10 cellular contexts compared by ENCODE assay signal in genomic region chr17:79732804-79733691, GRCh38. TPM values are rescaled to one million over a fixed set of nuclear protein-coding genes. Genes with fewer than 3 reads are reported as not detected.
A peak's percentile ranks its signal among the peaks of the same experiment; 100 is the strongest.
DNase-seq lines count a peak whose midpoint lies in the region; ATAC-seq, FAIRE-seq and TF ChIP-seq lines count a peak whose summit lies in the region.
"Had no signal": no experiment of that assay in that cellular context is flagged by ENCODE, and none has a peak within 500 bp of the region (broad histone marks: within the 10 kb centered on the region; RNA-seq: fewer than 3 reads in every experiment).

No MANE protein-coding gene starts in this region.

- TF ChIP-seq RAD21 in GM12878 (IDR thresholded peaks at IDR 0.05; ENCODE audit: insufficient read depth, low read depth, low read length) = no peak

- SMC1A ChIA-PET in GM12878 (lab: Charles Lee; ENCODE audit: uncharacterized antibody, unreplicated experiment) = interaction anchor here (1.1 kb wide), 1 partner anchor 12 kb away, joined by 3 read pairs; no protein-coding TSS in a partner anchor

- no peak overlapping the region for H3K27ac ChIP-seq in CD4-positive, CD25-positive, alpha-beta regulatory T cell (ENCODE audit: insufficient read depth, low read length, poor library complexity, severe bottlenecking)
- H3K27ac ChIP-seq in GM12878 (ENCODE audit: control insufficient read depth, insufficient read depth) (peak overlapping the region; percentile 28), muscle layer of duodenum (ENCODE audit: low read length) (no peak overlapping the region), suprapubic skin (no peak overlapping the region), RWPE1 (no peak overlapping the region)

- H3K27ac Mint-ChIP-seq in CD4-positive, CD25-positive, alpha-beta regulatory T cell = peak overlapping the region in 2 of 3 donors; percentile 84 to 95

- TF ChIP-seq POLR2A in GM12878 (IDR thresholded peaks at IDR 0.05; ENCODE audit: low read depth, low read length) = peak; percentile 73
- TF ChIP-seq POLR2A in suprapubic skin (IDR thresholded peaks at IDR 0.05) = no peak

- FAIRE-seq in GM12878 (lab: Jason Lieb, UNC) = peak; percentile 91

- no peaks in the 10 kb centered on the region for H3K27me3 Mint-ChIP-seq in CD4-positive, CD25-positive, alpha-beta regulatory T cell

- peak overlapping the region; percentile 48 for H3K4me2 ChIP-seq in GM12878 (ENCODE audit: control insufficient read depth, insufficient read depth)

- peaks cover 4% of the 10 kb centered on the region for H3K4me1 ChIP-seq in CD4-positive, CD25-positive, alpha-beta regulatory T cell (ENCODE audit: control insufficient read depth, insufficient read depth, low read length, poor library complexity, severe bottlenecking)
- H3K4me1 ChIP-seq in GM12878 (ENCODE audit: control insufficient read depth, insufficient read depth, low read length) (peaks cover 6% of the 10 kb centered on the region), muscle layer of duodenum (ENCODE audit: control insufficient read depth in 1 of 2, insufficient read depth in 2 of 2, low read length in 2 of 2) (peaks cover 0 to 9% of the 10 kb centered on the region in 2 donors), suprapubic skin (peaks cover 4% of the 10 kb centered on the region)

- H3K36me3 Mint-ChIP-seq in CD4-positive, CD25-positive, alpha-beta regulatory T cell = no peaks in the 10 kb centered on the region

- peak in 2 of 3 donors; percentile 19 to 75 for DNase-seq in CD4-positive, CD25-positive, alpha-beta regulatory T cell
- DNase-seq in GM12878 (ENCODE audit: low read depth, low spot score) = peak; percentile 55
- DNase-seq in cerebellum (ENCODE audit: low spot score) = no peak
- no peak for DNase-seq in amniotic stem cell (lab: John Stamatoyannopoulos, UW)
- DNase-seq in suprapubic skin (ENCODE audit: low spot score in 2 of 2) = no peak
- DNase-seq in RWPE1 (ENCODE audit: low spot score) = no peak
- DNase-seq: midbrain, NCI-H1048 had no signal

- no peaks in the 10 kb centered on the region for H3K9me3 ChIP-seq in CD4-positive, CD25-positive, alpha-beta regulatory T cell (ENCODE audit: control insufficient read depth in 2 of 2, low read length in 2 of 2)
- H3K9me3 ChIP-seq in GM12878 (replicated peaks; ENCODE audit: control insufficient read depth, insufficient read depth, low read length) (no peaks in the 10 kb centered on the region), muscle layer of duodenum (ENCODE audit: control insufficient read depth in 1 of 2, low read length in 2 of 2) (no peaks in the 10 kb centered on the region), suprapubic skin (no peaks in the 10 kb centered on the region)

- WGBS in GM12878 (ENCODE audit: insufficient coverage, insufficient replicate concordance, low lambda C conversion rate, missing lambda C conversion rate) = 35% methylated on average over 34 of the region's 35 CpGs
- 73% methylated on average over 31 of the region's 35 CpGs for WGBS in suprapubic skin

- POLR2A ChIA-PET in GM12878 (lab: Charles Lee) (interaction anchor here (1.4 kb wide), 1 partner anchor 13 kb away, joined by 9 read pairs; no protein-coding TSS in a partner anchor), RWPE1 (lab: Yijun Ruan, JAX; ENCODE audit: low non-redundant PET) (no interaction called here)

- TF ChIP-seq CTCF in GM12878 (IDR thresholded peaks at IDR 0.05 in 2 of 3, conservative IDR thresholded peaks at IDR 0.05 in 1 of 3; ENCODE audit: control insufficient read depth in 2 of 3, extremely low read depth in 1 of 3, insufficient read depth in 1 of 3, low read depth in 3 of 3, low read length in 3 of 3) (no peak), suprapubic skin (IDR thresholded peaks at IDR 0.05) (no peak), RWPE1 (conservative IDR thresholded peaks at IDR 0.05; ENCODE audit: low read depth) (no peak)

- peaks cover 0 to 25% (median 6%) of the 10 kb centered on the region in 4 donors for H3K4me1 Mint-ChIP-seq in CD4-positive, CD25-positive, alpha-beta regulatory T cell

- RAD21 ChIA-PET in GM12878 (lab: Charles Lee; ENCODE audit: unreplicated experiment) = interaction anchor here (0.9 to 1.2 kb wide), 3 partner anchors 9 to 120 kb away, joined by 3 read pairs; no protein-coding TSS in a partner anchor

- TF ChIP-seq EP300 in GM12878 (IDR thresholded peaks at IDR 0.05; ENCODE audit: borderline replicate concordance in 1 of 2, control insufficient read depth in 1 of 2, low read depth in 2 of 2, low read length in 2 of 2) (no peak), suprapubic skin (IDR thresholded peaks at IDR 0.05) (no peak)

- H3K79me2 ChIP-seq in GM12878 (ENCODE audit: control insufficient read depth, insufficient read depth, low read length) = peaks cover 7% of the 10 kb centered on the region

- TSS peak; percentile 85 for BruUV-seq in GM12878 (replicated peaks; lab: Mats Ljungman, UMichigan)

- peaks cover 0 to 2% (median 0%) of the 10 kb centered on the region in 7 donors for H3K9me3 Mint-ChIP-seq in CD4-positive, CD25-positive, alpha-beta regulatory T cell

- ATAC-seq in CD4-positive, CD25-positive, alpha-beta regulatory T cell (ENCODE audit: low read depth in 2 of 2) = peak in 1 of 2 donors; percentile 19
- ATAC-seq in HG03460 (IDR thresholded peaks at IDR 0.05; ENCODE audit: unreplicated experiment) (peak; percentile 57), GM12878 (peak; percentile 83)

- H3K9ac ChIP-seq in GM12878 (ENCODE audit: control insufficient read depth, insufficient read depth, low read length) = peak overlapping the region; percentile 60

- no peaks in the 10 kb centered on the region for H4K20me1 ChIP-seq in GM12878 (ENCODE audit: control insufficient read depth, insufficient read depth)

- in situ Hi-C loops in GM12878 (cut with MboI) = no loop called here

- no peaks in the 10 kb centered on the region for H3K36me3 ChIP-seq in CD4-positive, CD25-positive, alpha-beta regulatory T cell (ENCODE audit: control insufficient read depth, insufficient read depth, low read length)
- no peaks in the 10 kb centered on the region; a peak in 1 of 4 replicates for H3K36me3 ChIP-seq in GM12878 (ENCODE audit: control insufficient read depth in 2 of 2, insufficient read depth in 2 of 2, low read length in 1 of 2)
- no peaks in the 10 kb centered on the region for H3K36me3 ChIP-seq in muscle layer of duodenum (ENCODE audit: control insufficient read depth in 1 of 2, insufficient read depth in 2 of 2, low read length in 2 of 2)
- H3K36me3 ChIP-seq in suprapubic skin = no peaks in the 10 kb centered on the region

- H3K27me3 ChIP-seq in CD4-positive, CD25-positive, alpha-beta regulatory T cell (ENCODE audit: control insufficient read depth, insufficient read depth, low read length) = no peaks in the 10 kb centered on the region
- H3K27me3 ChIP-seq in GM12878 (replicated peaks in 1 of 2; ENCODE audit: control insufficient read depth in 2 of 2, insufficient read depth in 2 of 2, low read length in 1 of 2) (no peaks in the 10 kb centered on the region; a peak in 1 of 4 replicates), muscle layer of duodenum (ENCODE audit: low read depth, low read length) (no peaks in the 10 kb centered on the region), suprapubic skin (peaks cover 16% of the 10 kb centered on the region)

- intact Hi-C loops in GM12878 (cut with micrococcal nuclease; ENCODE audit: unreplicated experiment) = no loop called here

- peak overlapping the region; percentile 73 for H2AFZ ChIP-seq in GM12878 (ENCODE audit: control insufficient read depth, low read depth, low read length)

- CTCF ChIA-PET in GM12878 (lab: Yijun Ruan, JAX) = interaction anchor here (1.1 to 2.0 kb wide), 3 partner anchors 9 to 104 kb away, joined by 3 to 16 read pairs (median 5); no protein-coding TSS in a partner anchor
- CTCF ChIA-PET in RWPE1 (lab: Yijun Ruan, JAX) = no interaction called here

- peak overlapping the region in 3 of 4 donors; percentile 75 to 78 (median 77) for H3K4me3 Mint-ChIP-seq in CD4-positive, CD25-positive, alpha-beta regulatory T cell

- H3K4me3 ChIP-seq in CD4-positive, CD25-positive, alpha-beta regulatory T cell (ENCODE audit: low read depth, low read length) = peak overlapping the region; percentile 37
- H3K4me3 ChIP-seq in GM12878 (peak overlapping the region; percentile 65), muscle layer of duodenum (ENCODE audit: low read depth in 1 of 2, low read length in 2 of 2) (peak overlapping the region; percentile 34 to 47), suprapubic skin (no peak overlapping the region)

RNA-seq across cellular contexts. Expression of gene ENPP7, which starts 2.3 kb away (rescaled TPM):
- total RNA-seq in CD4-positive, CD25-positive, alpha-beta regulatory T cell = not detected
- under 1 TPM in 1 of 4 donors, not detected in 3; 0.08 TPM for polyA plus RNA-seq in CD4-positive, CD25-positive, alpha-beta regulatory T cell
- 6.2 and 6.8 TPM in 2 replicates for total RNA-seq in GM12878 (2013; cell fraction: nucleolus; rRNA removed)
- total RNA-seq in GM12878 (2014; rRNA removed) (0.16 and 0.17 TPM in 2 replicates), GM12878 (2014; rRNA removed; fragmentation: Illumina TruSeq; extraction: Trizol) (0.18 TPM in 1 of 2 replicates, not detected in the other), GM12878 (2021) (0.21 and 0.41 TPM in 2 replicates), cerebellum (not detected), suprapubic skin (not detected)
- polyA plus RNA-seq in GM12878 (2011; ENCODE audit: low read depth) = not detected
- polyA plus RNA-seq in GM12878 (2011; rRNA removed) (0.10 and 0.30 TPM in 2 replicates), GM12878 (2014; fragmentation: Illumina TruSeq; extraction: Trizol) (0.06 TPM in 1 of 2 replicates, not detected in the other), GM12878 (2014; fragmentation: Nextera tagmentation; extraction: Ambion mirVana) (under 1 TPM in 1 of 2 experiments, not detected in 1; 0.04 TPM), GM12878 (2014; rRNA removed) (0.18 and 0.30 TPM in 2 replicates), GM12878 (2016; fragmentation: Nextera tagmentation; extraction: Ambion mirVana) (under 1 TPM; 0.13 to 0.21 TPM)
- 0.27 TPM in 2 replicates for polyA plus RNA-seq in GM12878 (2011; cell fraction: cytosol; rRNA removed)
- 1.0 and 1.2 TPM in 2 replicates for polyA plus RNA-seq in GM12878 (2011; cell fraction: nucleus; rRNA removed)
- 0.21 and 0.22 TPM in 2 replicates for polyA plus RNA-seq in GM12878 (2012)
- polyA minus RNA-seq in GM12878 (2011; rRNA and poly(A)+ RNA removed) = 0.73 and 2.2 TPM in 2 replicates
- polyA minus RNA-seq in GM12878 (2011; cell fraction: cytosol; rRNA and poly(A)+ RNA removed) = not detected in 2 replicates
- 2.2 and 2.9 TPM in 2 replicates for polyA minus RNA-seq in GM12878 (2011; cell fraction: nucleus; rRNA and poly(A)+ RNA removed)

RNA-seq across cellular contexts. Expression of gene CBX2, which starts 44.9 kb away (rescaled TPM):
- 0.81 TPM for total RNA-seq in CD4-positive, CD25-positive, alpha-beta regulatory T cell
- polyA plus RNA-seq in CD4-positive, CD25-positive, alpha-beta regulatory T cell = under 1 TPM in 2 of 4 donors, not detected in 2; 0.11 to 0.17 TPM
- total RNA-seq in GM12878 (2013; cell fraction: nucleolus; rRNA removed) = 7.7 and 8.1 TPM in 2 replicates
- total RNA-seq in GM12878 (2014; rRNA removed) (4.1 and 5.9 TPM in 2 replicates), GM12878 (2014; rRNA removed; fragmentation: Illumina TruSeq; extraction: Trizol) (3.4 and 3.5 TPM in 2 replicates), GM12878 (2021) (7.5 and 8.5 TPM in 2 replicates), cerebellum (19.9 TPM), suprapubic skin (1 to 10 TPM; 2.2 to 7.0 (median 5.2) TPM)
- polyA plus RNA-seq in GM12878 (2011; ENCODE audit: low read depth) = 0.35 TPM
- polyA plus RNA-seq in GM12878 (2011; rRNA removed) (1.9 and 3.7 TPM in 2 replicates), GM12878 (2014; fragmentation: Illumina TruSeq; extraction: Trizol) (1.0 and 3.1 TPM in 2 replicates), GM12878 (2014; fragmentation: Nextera tagmentation; extraction: Ambion mirVana) (under 1 TPM; 0.35 to 0.44 TPM), GM12878 (2014; rRNA removed) (4.7 and 6.2 TPM in 2 replicates), GM12878 (2016; fragmentation: Nextera tagmentation; extraction: Ambion mirVana) (1 to 10 TPM; 5.8 to 6.5 TPM)
- polyA plus RNA-seq in GM12878 (2011; cell fraction: cytosol; rRNA removed) = 5.0 and 6.4 TPM in 2 replicates
- polyA plus RNA-seq in GM12878 (2011; cell fraction: nucleus; rRNA removed) = 8.9 and 13.7 TPM in 2 replicates
- polyA plus RNA-seq in GM12878 (2012) = 1.1 and 1.8 TPM in 2 replicates
- polyA minus RNA-seq in GM12878 (2011; rRNA and poly(A)+ RNA removed) = 3.1 and 6.5 TPM in 2 replicates
- 2.8 and 2.9 TPM in 2 replicates for polyA minus RNA-seq in GM12878 (2011; cell fraction: cytosol; rRNA and poly(A)+ RNA removed)
- 3.7 and 7.4 TPM in 2 replicates for polyA minus RNA-seq in GM12878 (2011; cell fraction: nucleus; rRNA and poly(A)+ RNA removed)

Comparison
In these comparisons a context has a peak if more than half of its experiments do, and no peak if none do; other contexts are left out.
1. DNase-seq: peak in CD4-positive, CD25-positive, alpha-beta regulatory T cell (2 of 3) and GM12878 (single experiment); none in cerebellum (single experiment), amniotic stem cell (single experiment), suprapubic skin (0 of 2) and RWPE1 (single experiment).